15 cellular contexts compared by ENCODE assay signal in the genomic region with DNA sequence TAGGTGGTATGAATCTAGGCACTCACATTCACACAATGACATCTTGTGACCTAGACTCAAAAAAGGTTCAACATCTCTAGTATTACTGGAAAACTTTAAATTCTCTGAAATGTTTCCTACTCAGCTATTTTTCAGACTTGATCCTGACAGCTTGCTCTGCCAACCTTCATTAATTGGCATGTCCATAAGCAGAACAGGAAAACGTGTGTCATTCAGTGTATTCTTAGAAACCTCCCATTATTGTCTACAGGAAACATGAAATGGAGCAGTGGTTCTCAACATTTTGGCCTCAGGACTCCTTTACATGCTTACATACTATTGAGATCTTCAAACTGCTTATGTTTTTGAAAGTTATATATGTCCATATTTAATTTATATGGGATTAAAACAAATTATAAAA.
"Had no signal": no experiment of that assay in that cellular context is flagged by ENCODE, and none has a peak within 500 bp of the region (broad histone marks: within the 10 kb centered on the region; RNA-seq: fewer than 3 reads in every experiment).

No MANE protein-coding gene starts in this region.

- DNase-seq: activated CD4-positive, alpha-beta T cell treated with anti-CD3 and anti-CD28 coated beads, Interleukin-2, amount 50 U/mL, for 1 hour; activated CD4-positive, CD25-positive, alpha-beta regulatory T cell treated with anti-CD3 and anti-CD28 coated beads, Interleukin-2, amount 50 U/mL, for 72 hours; activated effector memory CD4-positive, alpha-beta T cell treated with anti-CD3 and anti-CD28 coated beads, Interleukin-2, amount 50 U/mL, for 16 hours; activated naive CD4-positive, alpha-beta T cell treated with anti-CD3 and anti-CD28 coated beads, Interleukin-2, amount 50 U/mL, for 16 hours; activated T-cell treated with anti-CD3 and anti-CD28 coated beads, Interleukin-2, amount 50 U/mL, for 72 hours; aorta; brain microvascular endothelial cell; cerebellar nuclear complex; effector memory CD4-positive, alpha-beta T cell; left colon; nephron progenitor cell; occipital lobe; stimulated activated CD4-positive, alpha-beta T cell treated with anti-CD3 and anti-CD28 coated beads, Interleukin-2, amount 100 ng/mL, for 24 hours; stimulated activated naive CD4-positive, alpha-beta T cell treated with Interleukin-2 at 50 U/mL for 16 hours; thyroid gland had no signal
